6 cellular contexts compared by ENCODE assay signal in the genomic region with DNA sequence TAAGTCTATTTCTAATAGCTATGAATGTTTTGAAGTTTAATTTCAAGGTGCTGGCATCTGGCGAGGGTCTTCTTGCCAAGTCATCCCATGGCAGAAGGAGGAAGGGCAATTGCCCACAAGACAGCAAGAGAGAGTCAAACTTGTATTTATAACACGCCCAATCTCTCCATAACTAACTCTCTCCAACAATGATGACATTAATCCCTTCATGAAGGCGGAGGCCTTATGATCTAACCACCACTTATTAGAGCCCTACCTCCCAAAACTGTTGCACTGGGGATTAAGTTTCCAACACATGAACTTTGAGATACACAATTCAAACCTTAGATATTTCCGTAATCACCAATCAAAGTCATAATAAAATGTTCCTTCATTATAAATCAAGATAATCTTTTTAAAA.
"Had no signal": no experiment of that assay in that cellular context is flagged by ENCODE, and none has a peak within 500 bp of the region (broad histone marks: within the 10 kb centered on the region; RNA-seq: fewer than 3 reads in every experiment).

No MANE protein-coding gene starts in this region.

- DNase-seq: H9, HCEC 1CT, IMR-90, KG1 had no signal

- ATAC-seq: GM23338, K562 had no signal

- H3K4me3 ChIP-seq: GM23338, K562 had no signal
